In the genomic region with DNA sequence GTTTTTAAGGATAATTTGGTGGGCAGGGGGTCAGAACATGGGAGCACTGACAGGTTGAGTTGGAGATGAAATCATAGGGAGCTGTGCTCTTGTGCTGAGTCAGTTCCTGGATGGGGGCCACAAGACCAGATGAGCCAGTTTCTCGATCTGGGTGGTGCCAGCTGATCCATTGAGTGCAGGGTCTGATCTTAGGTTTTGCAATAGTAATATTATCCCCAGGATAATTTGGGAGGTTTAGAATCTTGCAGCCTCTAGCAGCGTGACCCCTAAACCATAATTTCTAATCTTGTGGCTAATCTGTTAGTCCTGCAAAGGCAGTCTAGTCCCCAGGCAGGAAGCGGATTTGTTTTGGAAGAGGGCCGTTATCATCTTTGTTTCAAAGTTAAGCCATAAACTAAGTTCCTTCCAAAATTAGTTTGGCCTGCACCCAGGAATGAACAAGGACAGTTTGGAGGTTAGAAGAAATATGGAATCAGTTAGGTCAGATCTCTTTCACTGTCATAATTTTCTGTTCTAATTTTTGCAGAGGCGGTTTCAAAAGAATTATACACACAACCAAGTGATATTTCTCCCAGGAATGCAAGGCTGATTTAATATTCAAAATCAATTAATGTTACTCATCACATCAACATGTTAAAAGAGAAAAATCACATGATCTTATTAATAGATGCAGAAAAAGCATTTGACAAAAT, we compare ENCODE assay signal across 9 cellular contexts. TPM values are rescaled to one million over a fixed set of nuclear protein-coding genes. Genes with fewer than 3 reads are reported as not detected.
DNase-seq lines count a peak whose midpoint lies in the region; ATAC-seq and TF ChIP-seq lines count a peak whose summit lies in the region.
"Had no signal": no experiment of that assay in that cellular context is flagged by ENCODE, and none has a peak within 500 bp of the region (broad histone marks: within the 10 kb centered on the region; RNA-seq: fewer than 3 reads in every experiment).

No MANE protein-coding gene starts in this region.

- no peak for TF ChIP-seq POLR2A in breast epithelium (IDR thresholded peaks at IDR 0.05)

- peak overlapping the region; percentile 50 to 86 for H3K27ac ChIP-seq in breast epithelium

- intact Hi-C loops in breast epithelium (cut with DNase I; ENCODE audit: low total_unique reads) (loop anchor here (2.0 kb wide), 1 partner anchor 29 kb away; no protein-coding TSS in a partner anchor), left colon (cut with DNase I, micrococcal nuclease) (no loop called here)

- peaks cover 3 to 17% of the 10 kb centered on the region in 2 donors for H3K4me1 ChIP-seq in breast epithelium

- H3K4me3 ChIP-seq in breast epithelium, result no peak overlapping the region

- no peaks in the 10 kb centered on the region for H3K9me3 ChIP-seq in breast epithelium

- no peak for TF ChIP-seq CTCF in breast epithelium (IDR thresholded peaks at IDR 0.05)

- no peaks in the 10 kb centered on the region for H3K27me3 ChIP-seq in breast epithelium

- ATAC-seq in left colon (no peak), HG03571 (IDR thresholded peaks at IDR 0.05; ENCODE audit: unreplicated experiment) (no peak), HG02798 (IDR thresholded peaks at IDR 0.05; ENCODE audit: poor library complexity, unreplicated experiment) (no peak)

- DNase-seq in AG08395 (ENCODE audit: low spot score) (peak; percentile 15), LHCN-M2 (ENCODE audit: low read depth) (peak; percentile 40), breast epithelium (ENCODE audit: low spot score in 2 of 2) (peak in 1 of 2 donors; percentile 50), left colon (peak; percentile 50 to 52), NCI-H748 treated with DMSO at 0.1 percent for 48 hours (lab: John Stamatoyannopoulos, UW) (no peak), NOMO-1 (lab: John Stamatoyannopoulos, UW; ENCODE audit: unreplicated experiment in 2 of 2) (no peak)

- no peaks in the 10 kb centered on the region for H3K36me3 ChIP-seq in breast epithelium

RNA-seq across cellular contexts. Expression of a gene that starts 23.0 kb away (rescaled TPM):
- total RNA-seq in LHCN-M2 (2014; rRNA removed) (135 and 150 TPM in 2 replicates), breast epithelium (100 to 1,000 TPM; 160 to 236 (median 202) TPM), left colon (100 to 1,000 TPM; 194 to 300 TPM)
- 582 TPM for polyA plus RNA-seq in LHCN-M2 (2012)

RNA-seq across cellular contexts. Expression of a gene that starts 23.1 kb away (rescaled TPM):
- total RNA-seq in LHCN-M2 (2014; rRNA removed) (7.0 and 15.5 TPM in 2 replicates), breast epithelium (10 to 100 TPM; 12.5 to 17.0 (median 13.0) TPM), left colon (1 to 10 TPM; 5.3 to 6.8 TPM)
- polyA plus RNA-seq in LHCN-M2 (2012), result 16.0 TPM

RNA-seq across cellular contexts. Expression of a gene that starts 41.9 kb away (rescaled TPM):
- not detected in 2 replicates for total RNA-seq in LHCN-M2 (2014; rRNA removed)
- 0.04 TPM for polyA plus RNA-seq in LHCN-M2 (2012)
- total RNA-seq in breast epithelium, result 10 to 100 TPM in 1 of 3 donors, 1 to 10 TPM in 2; 8.8 to 43.2 (median 9.4) TPM
- total RNA-seq in left colon, result 100 to 1,000 TPM in 1 of 2 donors, 10 to 100 TPM in 1; 71.8 to 119 TPM
- total RNA-seq: temporal lobe had no signal

Comparison
In these comparisons a context has a peak if more than half of its experiments do, and no peak if none do; other contexts are left out.
1. DNase-seq: peak in AG08395 (single experiment), LHCN-M2 (single experiment) and left colon (2 of 2); none in NCI-H748 treated with DMSO at 0.1 percent for 48 hours (single experiment) and NOMO-1 (0 of 2).